In the genomic region with DNA sequence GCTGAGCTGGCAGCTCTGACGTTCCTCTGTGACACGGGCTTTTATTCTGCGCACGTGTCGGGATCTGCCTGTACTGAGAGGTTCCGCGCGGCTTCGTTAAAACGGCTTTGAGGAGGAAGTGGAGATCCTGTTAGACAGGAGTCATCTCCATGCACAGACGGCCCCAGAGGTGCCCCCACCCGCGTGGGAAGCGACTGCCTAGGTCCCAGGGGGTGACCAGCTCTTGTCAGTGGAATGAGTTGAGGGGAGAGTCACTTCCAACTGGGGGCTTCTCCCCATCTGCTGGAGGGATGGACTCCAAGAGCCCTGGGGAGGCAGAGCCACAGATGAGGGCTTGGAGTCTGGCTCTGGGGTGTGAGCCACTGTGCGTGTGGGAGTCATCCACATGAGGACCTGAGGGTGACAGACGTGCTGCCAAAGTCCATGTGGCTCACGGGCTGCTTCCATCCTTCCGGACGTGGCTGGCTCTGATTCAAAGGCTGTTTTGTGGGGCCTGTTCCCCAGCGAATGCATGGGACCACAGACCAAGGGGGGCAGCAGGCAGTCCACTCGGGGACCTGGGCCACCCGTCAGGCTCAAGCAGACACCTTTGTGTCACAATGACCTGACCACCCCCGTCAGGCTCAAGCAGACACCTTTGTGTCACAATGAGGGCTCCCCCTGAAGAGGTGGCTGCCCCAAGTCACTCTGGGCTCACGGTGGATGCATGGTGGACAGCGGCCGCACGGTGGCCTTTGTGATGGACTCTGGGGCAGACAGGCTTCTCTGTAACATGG, we compare ENCODE assay signal across 8 cellular contexts. TPM values are rescaled to one million over a fixed set of nuclear protein-coding genes. Genes with fewer than 3 reads are reported as not detected.
DNase-seq lines count a peak whose midpoint lies in the region; ATAC-seq and TF ChIP-seq lines count a peak whose summit lies in the region.

No MANE protein-coding gene starts in this region.

- peaks cover 15% of the 10 kb centered on the region for H3K4me1 Mint-ChIP-seq in T-helper 2 cell treated with Interferon-gamma antibody and Interleukin-4, amounts not matched to agents 5 μg/mL and 100 μg/mL, for 36 hours (ENCODE audit: low read depth)

- H3K27me3 Mint-ChIP-seq in T-helper 2 cell treated with Interferon-gamma antibody and Interleukin-4, amounts not matched to agents 5 μg/mL and 100 μg/mL, for 36 hours (ENCODE audit: low read depth): peaks cover 4% of the 10 kb centered on the region

- no peak overlapping the region for H3K4me3 ChIP-seq in testis

- peak overlapping the region; percentile 62 for H3K27ac Mint-ChIP-seq in T-helper 2 cell treated with Interferon-gamma antibody and Interleukin-4, amounts not matched to agents 5 μg/mL and 100 μg/mL, for 36 hours

- DNase-seq in NCI-H2227 (lab: John Stamatoyannopoulos, UW; ENCODE audit: unreplicated experiment) (peak; percentile 40), NCI-H2227 treated with DMSO at 0.1 percent for 48 hours (lab: John Stamatoyannopoulos, UW) (no peak), dermis blood vessel endothelial cell (peak; percentile 66), mesenteric fat pad (ENCODE audit: low spot score) (peak; percentile 91), testis (peak; percentile 81), NCI-H1417 treated with DMSO at 0.1 percent for 48 hours (lab: John Stamatoyannopoulos, UW) (no peak)
- DNase-seq in T-helper 2 cell treated with Interferon-gamma antibody and Interleukin-4, amounts not matched to agents 5 μg/mL and 100 μg/mL, for 36 hours (ENCODE audit: low spot score): peak; percentile 33

- no peak for ATAC-seq in HG03280 (IDR thresholded peaks at IDR 0.05; ENCODE audit: unreplicated experiment)

- 42 to 45% methylated on average over 22 to 27 of the region's 27 CpGs for WGBS in testis, 2 donors

- H3K27ac ChIP-seq in testis: peak overlapping the region; percentile 18 to 29

- peaks cover 15% of the 10 kb centered on the region for H3K4me1 ChIP-seq in testis

- no peaks in the 10 kb centered on the region for H3K9me3 Mint-ChIP-seq in T-helper 2 cell treated with Interferon-gamma antibody and Interleukin-4, amounts not matched to agents 5 μg/mL and 100 μg/mL, for 36 hours

- H3K36me3 Mint-ChIP-seq in T-helper 2 cell treated with Interferon-gamma antibody and Interleukin-4, amounts not matched to agents 5 μg/mL and 100 μg/mL, for 36 hours (ENCODE audit: low read depth): peaks cover 22% of the 10 kb centered on the region

- intact Hi-C loops in testis (cut with DNase I; ENCODE audit: low total_unique reads): no loop called here

- no peaks in the 10 kb centered on the region for H3K27me3 ChIP-seq in testis

- no peak for TF ChIP-seq POLR2A in testis (IDR thresholded peaks at IDR 0.05)

- H3K4me3 Mint-ChIP-seq in T-helper 2 cell treated with Interferon-gamma antibody and Interleukin-4, amounts not matched to agents 5 μg/mL and 100 μg/mL, for 36 hours: peak overlapping the region; percentile 63

- no peaks in the 10 kb centered on the region for H3K9me3 ChIP-seq in testis

- no peak for TF ChIP-seq CTCF in testis (IDR thresholded peaks at IDR 0.05)

- H3K36me3 ChIP-seq in testis (ENCODE audit: low read depth, missing control alignments): no peaks in the 10 kb centered on the region

RNA-seq across cellular contexts. Expression of a gene that starts 26.8 kb away (rescaled TPM):
- 505 and 528 TPM in 2 replicates for total RNA-seq in dermis blood vessel endothelial cell
- total RNA-seq in mesenteric fat pad: 161 TPM
- total RNA-seq in testis: 100 to 1,000 TPM; 190 to 195 TPM
- polyA plus RNA-seq in testis (ENCODE audit: insufficient read depth, low read depth, low replicate concordance): 171 TPM

RNA-seq across cellular contexts. Expression of a gene that starts 28.8 kb away (rescaled TPM):
- total RNA-seq in dermis blood vessel endothelial cell (75.2 and 107 TPM in 2 replicates), mesenteric fat pad (82.2 TPM), testis (10 to 100 TPM; 69.9 to 87.9 TPM)
- 93.0 TPM for polyA plus RNA-seq in testis (ENCODE audit: insufficient read depth, low read depth, low replicate concordance)

RNA-seq across cellular contexts. Expression of a gene that starts 45.1 kb away (rescaled TPM):
- 74.1 and 85.3 TPM in 2 replicates for total RNA-seq in dermis blood vessel endothelial cell
- 123 TPM for total RNA-seq in mesenteric fat pad
- 10 to 100 TPM; 73.6 to 82.8 TPM for total RNA-seq in testis
- 38.9 TPM for polyA plus RNA-seq in testis (ENCODE audit: insufficient read depth, low read depth, low replicate concordance)

Comparison
In these comparisons a context has a peak if more than half of its experiments do, and no peak if none do; other contexts are left out.
1. DNase-seq: peak in NCI-H2227 (single experiment), T-helper 2 cell treated with Interferon-gamma antibody and Interleukin-4, amounts not matched to agents 5 μg/mL and 100 μg/mL, for 36 hours (single experiment), dermis blood vessel endothelial cell (single experiment), mesenteric fat pad (single experiment) and testis (single experiment); none in NCI-H2227 treated with DMSO at 0.1 percent for 48 hours (single experiment) and NCI-H1417 treated with DMSO at 0.1 percent for 48 hours (single experiment).